In the genomic region with DNA sequence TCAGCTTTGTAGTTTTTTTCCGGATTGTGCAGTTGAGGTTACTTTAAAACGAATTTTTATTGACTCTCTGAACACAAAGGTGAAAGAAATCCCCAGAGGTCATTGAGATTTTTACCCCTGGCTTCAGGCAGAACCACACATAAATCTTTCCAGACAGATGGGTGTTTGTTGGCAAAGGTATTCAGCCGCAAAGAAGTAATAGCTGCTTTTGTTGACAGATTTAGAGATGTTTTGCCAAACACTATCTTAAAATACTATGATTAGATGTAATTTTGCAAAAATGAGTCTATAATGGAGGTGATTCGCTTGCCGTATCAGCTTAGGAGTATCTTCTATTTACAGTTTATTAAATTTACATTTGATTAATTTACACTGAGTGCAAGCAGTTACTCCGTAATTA, we compare ENCODE assay signal across 22 cellular contexts.
"Had no signal": no experiment of that assay in that cellular context is flagged by ENCODE, and none has a peak within 500 bp of the region (broad histone marks: within the 10 kb centered on the region; RNA-seq: fewer than 3 reads in every experiment).

No MANE protein-coding gene starts in this region.

- ATAC-seq: gastroesophageal sphincter, natural killer cell had no signal

- DNase-seq: activated CD4-positive, alpha-beta T cell treated with anti-CD3 and anti-CD28 coated beads for 4 hours; activated CD4-positive, alpha-beta T cell treated with anti-CD3 and anti-CD28 coated beads, Interleukin-2, amount 50 U/mL, for 48 hours; activated CD4-positive, CD25-positive, alpha-beta regulatory T cell; activated CD8-positive, alpha-beta memory T cell treated with anti-CD3 and anti-CD28 coated beads, Interleukin-2, amount 50 U/mL, for 48 hours; activated naive CD4-positive, alpha-beta T cell treated with Interleukin-2 at 50 U/mL for 16 hours; activated naive CD8-positive, alpha-beta T cell treated with anti-CD3 and anti-CD28 coated beads for 36 hours; activated T-cell treated with anti-CD3 and anti-CD28 coated beads, Interleukin-2, amount 50 U/mL, for 48 hours; amniotic stem cell; head of caudate nucleus; hypothalamus; midbrain; natural killer cell; ovary; stimulated activated CD4-positive, alpha-beta T cell treated with anti-CD3 and anti-CD28 coated beads, Interleukin-2, amount 100 ng/mL, for 48 hours; stimulated activated naive CD4-positive, alpha-beta T cell; testis; trophoblast cell; uterus had no signal

- H3K4me3 ChIP-seq: coronary artery, esophagus muscularis mucosa, gastroesophageal sphincter, ovary, prostate gland, testis, uterus had no signal
